Comparison of ENCODE assay signal across 25 cellular contexts in the genomic region with DNA sequence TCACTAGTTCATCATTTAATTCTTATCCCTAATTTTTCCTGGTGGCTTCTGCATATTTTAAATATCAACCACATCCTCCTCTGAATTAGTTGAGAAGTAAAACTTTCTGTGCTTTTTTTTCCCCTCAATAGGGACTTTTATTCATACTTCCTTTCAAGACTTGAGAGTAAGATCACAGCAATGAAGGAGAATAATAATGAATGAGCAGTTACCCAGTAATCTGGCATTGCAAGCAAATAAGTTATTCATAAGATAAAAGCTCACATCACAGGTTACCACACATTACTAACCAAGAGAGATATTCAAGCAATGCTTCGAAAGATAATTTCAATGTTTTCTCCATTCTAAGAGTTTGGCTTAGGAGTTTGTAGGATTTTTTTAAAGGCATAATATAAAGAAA.
"Had no signal": no experiment of that assay in that cellular context is flagged by ENCODE, and none has a peak within 500 bp of the region (broad histone marks: within the 10 kb centered on the region; RNA-seq: fewer than 3 reads in every experiment).

No MANE protein-coding gene starts in this region.

- H3K4me2 ChIP-seq: neural progenitor cell had no signal

- H3K27ac ChIP-seq: adrenal gland, ascending aorta, foreskin keratinocyte, heart right ventricle, left lung, lower lobe of right lung, neural progenitor cell, spleen, thoracic aorta had no signal

- ATAC-seq: activated T-helper 17 cell treated with anti-CD3 and anti-CD28 coated beads, Interleukin-2, amount 50 U/mL, for 72 hours; foreskin keratinocyte; heart right ventricle; left lung; lower lobe of right lung; naive thymus-derived CD8-positive, alpha-beta T cell; right cardiac atrium; stimulated activated effector memory CD8-positive, alpha-beta T cell treated with anti-CD3 and anti-CD28 coated beads, Interleukin-12 subunit alpha, Interleukin-12 subunit beta, amount 100 ng/mL, for 72 hours had no signal

- H3K4me3 ChIP-seq: adrenal gland, ascending aorta, heart right ventricle, left lung, lower lobe of right lung, neural progenitor cell, spleen, thoracic aorta had no signal

- H3K27me3 ChIP-seq: adrenal gland, ascending aorta, foreskin keratinocyte, heart right ventricle, left lung, neural progenitor cell, spleen had no signal

- H3K9ac ChIP-seq: neural progenitor cell had no signal

- DNase-seq: activated CD4-positive, alpha-beta T cell treated with anti-CD3 and anti-CD28 coated beads for 4 hours; activated CD4-positive, alpha-beta T cell treated with anti-CD3 and anti-CD28 coated beads, Interleukin-2, amount 50 U/mL, for 4 hours; activated CD8-positive, alpha-beta memory T cell treated with anti-CD3 and anti-CD28 coated beads, Interleukin-2, amount 50 U/mL, for 4 hours; activated gamma-delta T cell treated with Interleukin-2 at 50 U/mL for 16 hours; activated naive CD8-positive, alpha-beta T cell treated with anti-CD3 and anti-CD28 coated beads for 36 hours; activated T-cell treated with anti-CD3 and anti-CD28 coated beads, Interleukin-2, amount 50 U/mL, for 1 hour; adrenal gland; central memory CD4-positive, alpha-beta T cell; foreskin keratinocyte; heart right ventricle; kidney glomerular epithelial cell; left lung; lower lobe of right lung; mesenchymal stem cell; naive thymus-derived CD8-positive, alpha-beta T cell; occipital lobe; posterior cingulate gyrus; right cardiac atrium; spleen; trophoblast cell had no signal

- H2AFZ ChIP-seq: neural progenitor cell had no signal

- H3K9me3 ChIP-seq: adrenal gland, ascending aorta, heart right ventricle, left lung, lower lobe of right lung, spleen, thoracic aorta had no signal

- H3K36me3 ChIP-seq: adrenal gland, ascending aorta, heart right ventricle, left lung, lower lobe of right lung, neural progenitor cell, spleen, thoracic aorta had no signal

- H3K4me1 ChIP-seq: adrenal gland, foreskin keratinocyte, left lung, lower lobe of right lung had no signal
